In the genomic region with DNA sequence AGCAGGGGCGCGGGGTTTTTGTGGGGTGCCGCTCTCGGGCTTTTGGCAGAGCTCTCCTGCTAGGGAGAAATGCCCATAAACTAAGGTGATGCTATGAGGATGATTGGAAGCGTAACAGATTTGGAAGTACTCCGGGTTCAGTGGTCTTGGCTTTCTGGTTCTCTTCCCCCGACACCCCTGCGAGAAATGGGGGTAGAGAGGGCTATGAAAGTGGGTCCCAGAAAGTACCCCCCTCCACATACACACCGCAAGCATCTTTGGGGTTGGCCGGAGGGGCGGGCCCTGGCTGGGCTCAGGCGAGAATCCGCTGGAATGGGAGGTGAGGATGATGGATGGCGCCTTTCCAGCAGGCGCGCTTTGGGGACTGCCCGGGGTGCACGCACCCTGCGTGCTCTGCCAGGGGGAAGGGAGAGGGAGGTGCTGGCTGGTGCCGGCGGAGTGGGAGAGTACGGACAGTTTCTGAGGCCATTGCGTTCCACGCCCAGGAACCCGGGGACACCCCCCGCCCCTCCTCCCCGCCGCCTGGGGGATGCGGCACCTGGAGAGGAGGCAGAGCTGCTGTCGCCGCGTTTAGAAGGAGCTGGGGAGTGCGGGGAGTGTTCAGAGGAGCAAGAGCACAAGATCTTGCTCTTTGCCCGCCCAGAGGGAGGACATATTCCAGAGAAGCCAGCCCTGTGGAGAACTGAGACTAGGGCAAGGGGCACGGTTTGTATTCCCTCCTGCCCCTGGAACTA, we compare ENCODE assay signal across 2 cellular contexts.
TF ChIP-seq lines count a peak whose summit lies in the region.

No MANE protein-coding gene starts in this region.

TF ChIP-seq in SK-N-SH, 30 proteins besides CTCF, POLR2A, EP300 and RAD21 (continued from another document):
- TF ChIP-seq, protein P1, sequence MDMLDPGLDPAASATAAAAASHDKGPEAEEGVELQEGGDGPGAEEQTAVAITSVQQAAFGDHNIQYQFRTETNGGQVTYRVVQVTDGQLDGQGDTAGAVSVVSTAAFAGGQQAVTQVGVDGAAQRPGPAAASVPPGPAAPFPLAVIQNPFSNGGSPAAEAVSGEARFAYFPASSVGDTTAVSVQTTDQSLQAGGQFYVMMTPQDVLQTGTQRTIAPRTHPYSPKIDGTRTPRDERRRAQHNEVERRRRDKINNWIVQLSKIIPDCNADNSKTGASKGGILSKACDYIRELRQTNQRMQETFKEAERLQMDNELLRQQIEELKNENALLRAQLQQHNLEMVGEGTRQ (IDR thresholded peaks at IDR 0.05; ENCODE audit: borderline replicate concordance, low read depth, low read length), result no peak
- TF ChIP-seq, protein P2, sequence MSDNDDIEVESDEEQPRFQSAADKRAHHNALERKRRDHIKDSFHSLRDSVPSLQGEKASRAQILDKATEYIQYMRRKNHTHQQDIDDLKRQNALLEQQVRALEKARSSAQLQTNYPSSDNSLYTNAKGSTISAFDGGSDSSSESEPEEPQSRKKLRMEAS (IDR thresholded peaks at IDR 0.05; ENCODE audit: low read depth), result no peak
- TF ChIP-seq MEF2A (IDR thresholded peaks at IDR 0.05; ENCODE audit: borderline replicate concordance, low read depth) (no peak), JUND (IDR thresholded peaks at IDR 0.05) (no peak), TCF12 (IDR thresholded peaks at IDR 0.05) (no peak), EZH2phosphoT487 (IDR thresholded peaks at IDR 0.05; ENCODE audit: borderline replicate concordance, low read depth) (no peak), ELF1 (IDR thresholded peaks at IDR 0.05) (no peak), MXI1 (IDR thresholded peaks at IDR 0.05; ENCODE audit: low read depth, low read length) (no peak), TEAD4 (IDR thresholded peaks at IDR 0.05; ENCODE audit: borderline replicate concordance, insufficient read depth) (no peak)
- TF ChIP-seq, protein P3, sequence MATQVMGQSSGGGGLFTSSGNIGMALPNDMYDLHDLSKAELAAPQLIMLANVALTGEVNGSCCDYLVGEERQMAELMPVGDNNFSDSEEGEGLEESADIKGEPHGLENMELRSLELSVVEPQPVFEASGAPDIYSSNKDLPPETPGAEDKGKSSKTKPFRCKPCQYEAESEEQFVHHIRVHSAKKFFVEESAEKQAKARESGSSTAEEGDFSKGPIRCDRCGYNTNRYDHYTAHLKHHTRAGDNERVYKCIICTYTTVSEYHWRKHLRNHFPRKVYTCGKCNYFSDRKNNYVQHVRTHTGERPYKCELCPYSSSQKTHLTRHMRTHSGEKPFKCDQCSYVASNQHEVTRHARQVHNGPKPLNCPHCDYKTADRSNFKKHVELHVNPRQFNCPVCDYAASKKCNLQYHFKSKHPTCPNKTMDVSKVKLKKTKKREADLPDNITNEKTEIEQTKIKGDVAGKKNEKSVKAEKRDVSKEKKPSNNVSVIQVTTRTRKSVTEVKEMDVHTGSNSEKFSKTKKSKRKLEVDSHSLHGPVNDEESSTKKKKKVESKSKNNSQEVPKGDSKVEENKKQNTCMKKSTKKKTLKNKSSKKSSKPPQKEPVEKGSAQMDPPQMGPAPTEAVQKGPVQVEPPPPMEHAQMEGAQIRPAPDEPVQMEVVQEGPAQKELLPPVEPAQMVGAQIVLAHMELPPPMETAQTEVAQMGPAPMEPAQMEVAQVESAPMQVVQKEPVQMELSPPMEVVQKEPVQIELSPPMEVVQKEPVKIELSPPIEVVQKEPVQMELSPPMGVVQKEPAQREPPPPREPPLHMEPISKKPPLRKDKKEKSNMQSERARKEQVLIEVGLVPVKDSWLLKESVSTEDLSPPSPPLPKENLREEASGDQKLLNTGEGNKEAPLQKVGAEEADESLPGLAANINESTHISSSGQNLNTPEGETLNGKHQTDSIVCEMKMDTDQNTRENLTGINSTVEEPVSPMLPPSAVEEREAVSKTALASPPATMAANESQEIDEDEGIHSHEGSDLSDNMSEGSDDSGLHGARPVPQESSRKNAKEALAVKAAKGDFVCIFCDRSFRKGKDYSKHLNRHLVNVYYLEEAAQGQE (IDR thresholded peaks at IDR 0.05; ENCODE audit: low read depth, low read length), result no peak
TF ChIP-seq in SK-N-SH: peak in this region for 0.

TF ChIP-seq in SK-N-SH treated with all-trans-retinoic acid at 6 μM for 48 hours, 23 proteins besides CTCF, POLR2A, EP300 and RAD21 (continued from another document):
- TF ChIP-seq ZNF70 (CRISPR knock-in tag; IDR thresholded peaks at IDR 0.05) (no peak), ZNF565 (CRISPR knock-in tag; conservative IDR thresholded peaks at IDR 0.05; ENCODE audit: low read depth) (no peak), TCF4 (CRISPR knock-in tag; IDR thresholded peaks at IDR 0.05; ENCODE audit: borderline replicate concordance) (no peak), ZNF8 (CRISPR knock-in tag; IDR thresholded peaks at IDR 0.05) (no peak), ESRRG (CRISPR knock-in tag; IDR thresholded peaks at IDR 0.05) (no peak)
- TF ChIP-seq, protein P4, sequence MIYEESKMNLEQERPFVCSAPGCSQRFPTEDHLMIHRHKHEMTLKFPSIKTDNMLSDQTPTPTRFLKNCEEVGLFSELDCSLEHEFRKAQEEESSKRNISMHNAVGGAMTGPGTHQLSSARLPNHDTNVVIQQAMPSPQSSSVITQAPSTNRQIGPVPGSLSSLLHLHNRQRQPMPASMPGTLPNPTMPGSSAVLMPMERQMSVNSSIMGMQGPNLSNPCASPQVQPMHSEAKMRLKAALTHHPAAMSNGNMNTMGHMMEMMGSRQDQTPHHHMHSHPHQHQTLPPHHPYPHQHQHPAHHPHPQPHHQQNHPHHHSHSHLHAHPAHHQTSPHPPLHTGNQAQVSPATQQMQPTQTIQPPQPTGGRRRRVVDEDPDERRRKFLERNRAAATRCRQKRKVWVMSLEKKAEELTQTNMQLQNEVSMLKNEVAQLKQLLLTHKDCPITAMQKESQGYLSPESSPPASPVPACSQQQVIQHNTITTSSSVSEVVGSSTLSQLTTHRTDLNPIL (CRISPR knock-in tag; IDR thresholded peaks at IDR 0.05; ENCODE audit: low read depth), result no peak
- TF ChIP-seq, protein P5, sequence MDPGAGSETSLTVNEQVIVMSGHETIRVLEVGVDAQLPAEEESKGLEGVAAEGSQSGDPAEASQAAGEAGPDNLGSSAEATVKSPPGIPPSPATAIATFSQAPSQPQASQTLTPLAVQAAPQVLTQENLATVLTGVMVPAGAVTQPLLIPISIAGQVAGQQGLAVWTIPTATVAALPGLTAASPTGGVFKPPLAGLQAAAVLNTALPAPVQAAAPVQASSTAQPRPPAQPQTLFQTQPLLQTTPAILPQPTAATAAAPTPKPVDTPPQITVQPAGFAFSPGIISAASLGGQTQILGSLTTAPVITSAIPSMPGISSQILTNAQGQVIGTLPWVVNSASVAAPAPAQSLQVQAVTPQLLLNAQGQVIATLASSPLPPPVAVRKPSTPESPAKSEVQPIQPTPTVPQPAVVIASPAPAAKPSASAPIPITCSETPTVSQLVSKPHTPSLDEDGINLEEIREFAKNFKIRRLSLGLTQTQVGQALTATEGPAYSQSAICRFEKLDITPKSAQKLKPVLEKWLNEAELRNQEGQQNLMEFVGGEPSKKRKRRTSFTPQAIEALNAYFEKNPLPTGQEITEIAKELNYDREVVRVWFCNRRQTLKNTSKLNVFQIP (CRISPR knock-in tag; IDR thresholded peaks at IDR 0.05; ENCODE audit: borderline replicate concordance, low read depth), result no peak
- TF ChIP-seq, protein P6, sequence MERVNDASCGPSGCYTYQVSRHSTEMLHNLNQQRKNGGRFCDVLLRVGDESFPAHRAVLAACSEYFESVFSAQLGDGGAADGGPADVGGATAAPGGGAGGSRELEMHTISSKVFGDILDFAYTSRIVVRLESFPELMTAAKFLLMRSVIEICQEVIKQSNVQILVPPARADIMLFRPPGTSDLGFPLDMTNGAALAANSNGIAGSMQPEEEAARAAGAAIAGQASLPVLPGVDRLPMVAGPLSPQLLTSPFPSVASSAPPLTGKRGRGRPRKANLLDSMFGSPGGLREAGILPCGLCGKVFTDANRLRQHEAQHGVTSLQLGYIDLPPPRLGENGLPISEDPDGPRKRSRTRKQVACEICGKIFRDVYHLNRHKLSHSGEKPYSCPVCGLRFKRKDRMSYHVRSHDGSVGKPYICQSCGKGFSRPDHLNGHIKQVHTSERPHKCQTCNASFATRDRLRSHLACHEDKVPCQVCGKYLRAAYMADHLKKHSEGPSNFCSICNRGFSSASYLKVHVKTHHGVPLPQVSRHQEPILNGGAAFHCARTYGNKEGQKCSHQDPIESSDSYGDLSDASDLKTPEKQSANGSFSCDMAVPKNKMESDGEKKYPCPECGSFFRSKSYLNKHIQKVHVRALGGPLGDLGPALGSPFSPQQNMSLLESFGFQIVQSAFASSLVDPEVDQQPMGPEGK (CRISPR knock-in tag; IDR thresholded peaks at IDR 0.05; ENCODE audit: borderline replicate concordance), result no peak
